In genomic region chr15:74614744-74615312, GRCh38 we compare ENCODE assay signal across 8 cellular contexts. TPM values are rescaled to one million over a fixed set of nuclear protein-coding genes. Genes with fewer than 3 reads are reported as not detected.
A peak's percentile ranks its signal among the peaks of the same experiment; 100 is the strongest.
DNase-seq lines count a peak whose midpoint lies in the region; ATAC-seq, FAIRE-seq and TF ChIP-seq lines count a peak whose summit lies in the region.

No MANE protein-coding gene starts in this region.

- no peak for FAIRE-seq in A549 (lab: Jason Lieb, UNC)

- ATAC-seq in A549 = peak; percentile 57 to 80
- peak; percentile 2 for ATAC-seq in GM18858 (IDR thresholded peaks at IDR 0.05; ENCODE audit: unreplicated experiment)
- ATAC-seq in HG03095 (IDR thresholded peaks at IDR 0.05; ENCODE audit: unreplicated experiment) = peak; percentile 50

- TF ChIP-seq POLR2A in A549 (IDR thresholded peaks at IDR 0.05; ENCODE audit: low read length) = peak; percentile 9; the same call in 1 of the 2 replicates

- peak overlapping the region; percentile 91 to 98 for H3K27ac ChIP-seq in A549
- H3K27ac ChIP-seq in muscle layer of colon (ENCODE audit: low read depth, low read length) = peak overlapping the region; percentile 89

- H3K27me3 ChIP-seq in muscle layer of colon (ENCODE audit: control insufficient read depth in 1 of 2, insufficient read depth in 2 of 2, low read length in 2 of 2) = no peaks in the 10 kb centered on the region

- 1% methylated on average over 22 of the region's 50 CpGs for WGBS in A549 (ENCODE audit: missing lambda C conversion rate)

- H3K4me1 ChIP-seq in A549 = peaks cover 11% of the 10 kb centered on the region; the same call in 1 of the 3 replicates
- H3K4me1 ChIP-seq in muscle layer of colon (ENCODE audit: insufficient read depth, low read length) = peaks cover 30% of the 10 kb centered on the region

- CTCF ChIA-PET in A549 (lab: Yijun Ruan, JAX) = interaction anchor here (1.0 to 13.4 kb wide), 5 partner anchors 10 to 156 kb away, joined by 3 to 218 read pairs (median 4); no protein-coding TSS in a partner anchor

- TF ChIP-seq EP300 in A549 (IDR thresholded peaks at IDR 0.05) = no peak

- peak overlapping the region; percentile 86 for H3K4me2 ChIP-seq in A549

- peaks cover 9% of the 10 kb centered on the region for H3K36me3 ChIP-seq in muscle layer of colon (ENCODE audit: insufficient read depth, low read length)

- peak in 1 of 2 experiments; percentile 64 for DNase-seq in A549 (ENCODE audit: low read depth in 1 of 2, low spot score in 1 of 2)
- DNase-seq in NOMO-1 treated with DMSO at 0.1 percent for 48 hours (lab: John Stamatoyannopoulos, UW; ENCODE audit: unreplicated experiment) = peak; percentile 73
- DNase-seq in activated CD8-positive, alpha-beta memory T cell treated with anti-CD3 and anti-CD28 coated beads, Interleukin-2, amount 50 U/mL, for 48 hours = peak; percentile 92
- peak; percentile 59 for DNase-seq in epithelial cell of esophagus (ENCODE audit: low read depth)
- peak; percentile 69 for DNase-seq in stimulated activated CD8-positive, alpha-beta memory T cell treated with anti-CD3 and anti-CD28 coated beads, Interleukin-7, amount 100 ng/mL, for 24 hours (ENCODE audit: low read depth)

- TF ChIP-seq RAD21 in A549 (conservative IDR thresholded peaks at IDR 0.05 in 1 of 2, IDR thresholded peaks at IDR 0.05 in 1 of 2) = no peak

- TF ChIP-seq CTCF in A549 (IDR thresholded peaks at IDR 0.05) (no peak), epithelial cell of esophagus (IDR thresholded peaks at IDR 0.05; ENCODE audit: insufficient read depth, low read depth, low read length, missing control alignments) (no peak)

- POLR2A ChIA-PET in A549 (lab: Yijun Ruan, JAX) = interaction anchor here (1.3 to 2.0 kb wide), 2 partner anchors 27 to 73 kb away, joined by 3 to 13 read pairs; partner anchors contain the start of gene ARID3B

- H3K4me3 ChIP-seq in A549 (peak overlapping the region; percentile 93), epithelial cell of esophagus (ENCODE audit: low read length) (peak overlapping the region; percentile 99), muscle layer of colon (ENCODE audit: low read depth in 1 of 2, low read length in 2 of 2) (peak overlapping the region; percentile 63 to 76)

- H3K9ac ChIP-seq in muscle layer of colon (ENCODE audit: low read length) = peak overlapping the region; percentile 83

- H3K9me3 ChIP-seq in A549 (no peaks in the 10 kb centered on the region), muscle layer of colon (ENCODE audit: low read length) (no peaks in the 10 kb centered on the region)

TF ChIP-seq in A549, 52 proteins besides CTCF, POLR2A, EP300 and RAD21:
- TF ChIP-seq CBX8 (IDR thresholded peaks at IDR 0.05) (no peak), BCL3 (IDR thresholded peaks at IDR 0.05) (no peak), BHLHE40 (IDR thresholded peaks at IDR 0.05; ENCODE audit: low read depth, low read length) (no peak), KDM1A (IDR thresholded peaks at IDR 0.05; ENCODE audit: low read depth) (peak; percentile 98), HDAC2 (IDR thresholded peaks at IDR 0.05) (peak; percentile 89), ZC3H11A (IDR thresholded peaks at IDR 0.05) (no peak), NR3C1 (IDR thresholded peaks at IDR 0.05) (no peak), ELK1 (IDR thresholded peaks at IDR 0.05; ENCODE audit: low read depth, low read length) (no peak), CHD4 (IDR thresholded peaks at IDR 0.05; ENCODE audit: borderline replicate concordance) (peak; percentile 79), CHD2 (IDR thresholded peaks at IDR 0.05; ENCODE audit: low read length, partially characterized antibody) (peak; percentile 33), ZNF302 (CRISPR knock-in tag; IDR thresholded peaks at IDR 0.05) (no peak), E2F6 (IDR thresholded peaks at IDR 0.05; ENCODE audit: borderline replicate concordance, low read depth) (no peak), REST (IDR thresholded peaks at IDR 0.05) (peak; percentile 36), HOXB5 (CRISPR knock-in tag; IDR thresholded peaks at IDR 0.05) (no peak)

RNA-seq across cellular contexts. Expression of gene CLK3, which starts 0.8 kb away (rescaled TPM):
- 35.7 and 42.5 TPM in 2 replicates for polyA plus RNA-seq in A549 (2011; rRNA removed)
- polyA plus RNA-seq in A549 (2012; cell fraction: cytosol; rRNA removed) = 47.3 and 47.8 TPM in 2 replicates
- polyA plus RNA-seq in A549 (2012; cell fraction: nucleus; rRNA removed) = 97.8 and 126 TPM in 2 replicates
- polyA plus RNA-seq in A549 (2017; fragmentation: RNase III; extraction: RNeasy Plus Mini Kit Qiagen cat#74134 plus additional on column Dnase treatment) = 39.1 to 48.2 TPM (median 47.0 TPM) in 3 replicates
- 91.4 and 122 TPM in 2 replicates for polyA minus RNA-seq in A549 (2011; rRNA and poly(A)+ RNA removed)

Comparison
In these comparisons a context has a peak if more than half of its experiments do, and no peak if none do; other contexts are left out.
1. ATAC-seq: peak in every context shown above with its lines; median percentile 68 in A549; 50 in HG03095; 2 in GM18858.